ENCODE assay signal across 2 cellular contexts in the genomic region with DNA sequence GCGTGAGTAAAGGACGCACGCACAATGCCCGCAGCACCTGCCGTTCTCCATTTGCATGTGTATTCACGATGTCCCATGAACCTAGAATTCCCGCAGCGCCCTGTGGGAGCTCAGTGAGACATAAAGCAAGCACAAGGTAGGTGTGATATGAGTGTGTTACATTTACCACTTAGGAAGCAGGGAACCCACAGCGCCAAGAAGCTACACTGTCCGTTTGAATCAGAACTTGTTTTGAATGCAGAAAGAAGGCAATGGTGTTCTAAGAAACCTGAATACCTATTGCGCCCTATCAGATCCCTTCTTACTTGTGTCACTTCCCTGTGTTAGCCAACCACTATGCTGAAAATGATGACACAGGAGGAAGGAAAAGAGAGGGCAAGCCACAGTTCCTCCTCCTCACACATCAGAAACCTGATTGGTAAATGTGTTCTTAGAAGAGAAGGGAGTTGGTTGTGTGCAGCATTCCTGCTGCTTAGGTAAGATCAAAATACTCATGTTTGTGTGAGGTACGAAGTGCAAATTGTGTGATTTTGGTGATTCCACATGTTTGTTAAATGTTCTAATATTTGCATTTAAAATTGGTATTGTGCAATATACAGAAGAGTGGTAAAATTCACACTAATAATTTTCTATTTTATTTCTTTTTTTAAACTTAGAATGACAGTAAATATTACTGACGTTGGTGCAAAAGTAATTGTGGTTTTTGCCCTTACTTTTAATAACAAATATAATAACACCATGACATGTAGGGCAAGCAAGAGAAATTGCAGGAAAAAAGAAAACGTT.
TF ChIP-seq lines count a peak whose summit lies in the region.

No MANE protein-coding gene starts in this region.

TF ChIP-seq in IMR-90, 13 proteins besides CTCF, POLR2A, EP300 and RAD21:
- no peak for TF ChIP-seq MAZ (IDR thresholded peaks at IDR 0.05; ENCODE audit: borderline replicate concordance, low read depth, low read length)
- peak; percentile 77 for TF ChIP-seq CEBPB (IDR thresholded peaks at IDR 0.05; ENCODE audit: low read depth, low read length)

TF ChIP-seq in GM12878, 131 proteins besides CTCF, POLR2A, EP300 and RAD21 (continues in another document):
- TF ChIP-seq, protein P1, sequence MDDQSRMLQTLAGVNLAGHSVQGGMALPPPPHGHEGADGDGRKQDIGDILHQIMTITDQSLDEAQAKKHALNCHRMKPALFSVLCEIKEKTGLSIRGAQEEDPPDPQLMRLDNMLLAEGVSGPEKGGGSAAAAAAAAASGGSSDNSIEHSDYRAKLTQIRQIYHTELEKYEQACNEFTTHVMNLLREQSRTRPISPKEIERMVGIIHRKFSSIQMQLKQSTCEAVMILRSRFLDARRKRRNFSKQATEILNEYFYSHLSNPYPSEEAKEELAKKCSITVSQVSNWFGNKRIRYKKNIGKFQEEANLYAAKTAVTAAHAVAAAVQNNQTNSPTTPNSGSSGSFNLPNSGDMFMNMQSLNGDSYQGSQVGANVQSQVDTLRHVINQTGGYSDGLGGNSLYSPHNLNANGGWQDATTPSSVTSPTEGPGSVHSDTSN (IDR thresholded peaks at IDR 0.05; ENCODE audit: insufficient replicate concordance, low read depth, low read length) = no peak
- TF ChIP-seq BMI1 (IDR thresholded peaks at IDR 0.05; ENCODE audit: borderline replicate concordance) (no peak), IKZF2 (IDR thresholded peaks at IDR 0.05) (0 out of 4 replicates have a peak, but pooled peaks of 1 of the 2 experiments have one; percentile 14), YY1 (IDR thresholded peaks at IDR 0.05; ENCODE audit: low read depth, low read length) (no peak), SMC3 (IDR thresholded peaks at IDR 0.05; ENCODE audit: borderline replicate concordance, low read length) (no peak), CREM (IDR thresholded peaks at IDR 0.05; ENCODE audit: low read depth) (no peak), ZBED1 (IDR thresholded peaks at IDR 0.05; ENCODE audit: borderline replicate concordance) (no peak), JUNB (IDR thresholded peaks at IDR 0.05) (no peak), ATF7 (IDR thresholded peaks at IDR 0.05; ENCODE audit: low read depth) (no peak), NRF1 (conservative IDR thresholded peaks at IDR 0.05; ENCODE audit: low read depth, low read length) (no peak), HCFC1 (IDR thresholded peaks at IDR 0.05; ENCODE audit: low read length) (no peak), CREB1 (IDR thresholded peaks at IDR 0.05; ENCODE audit: low read depth) (no peak), HDGF (IDR thresholded peaks at IDR 0.05) (no peak), SUPT20H (IDR thresholded peaks at IDR 0.05; ENCODE audit: borderline replicate concordance, control insufficient read depth, low read depth, low read length) (no peak), IKZF1 (conservative IDR thresholded peaks at IDR 0.05) (peak; percentile 55), MTA2 (IDR thresholded peaks at IDR 0.05; ENCODE audit: low read depth) (no peak), ZNF274 (IDR thresholded peaks at IDR 0.05; ENCODE audit: insufficient read depth, insufficient read length) (no peak), BRCA1 (IDR thresholded peaks at IDR 0.05; ENCODE audit: low read depth, low read length) (no peak), EGR1 (IDR thresholded peaks at IDR 0.05; ENCODE audit: borderline replicate concordance in 1 of 2, low read depth in 2 of 2, low read length in 2 of 2) (no peak), TCF12 (IDR thresholded peaks at IDR 0.05; ENCODE audit: low read depth, low read length) (0 out of 2 replicates have a peak, but pooled peaks have one; percentile 12), PAX5 (IDR thresholded peaks at IDR 0.05; ENCODE audit: borderline replicate concordance, low read depth, low read length) (no peak), TBL1XR1 (IDR thresholded peaks at IDR 0.05; ENCODE audit: low read depth, low read length) (no peak), MYB (IDR thresholded peaks at IDR 0.05; ENCODE audit: borderline replicate concordance, low read depth, low read length) (no peak), CHD1 (IDR thresholded peaks at IDR 0.05; ENCODE audit: low read depth, low read length) (no peak), ESRRA (IDR thresholded peaks at IDR 0.05; ENCODE audit: low read length) (no peak), ETV6 (conservative IDR thresholded peaks at IDR 0.05 in 1 of 2, IDR thresholded peaks at IDR 0.05 in 1 of 2; ENCODE audit: borderline replicate concordance in 1 of 2, low read depth in 1 of 2) (peak in 1 of 2 experiments; percentile 45; a peak in 1 of 4 replicates), DPF2 (IDR thresholded peaks at IDR 0.05) (0 out of 2 replicates have a peak, but pooled peaks have one; percentile 30), BHLHE40 (IDR thresholded peaks at IDR 0.05; ENCODE audit: borderline replicate concordance in 1 of 2, low read depth in 2 of 2, low read length in 1 of 2) (peak; percentile 20 to 23; a peak in 1 of 4 replicates)
- TF ChIP-seq, protein P2, sequence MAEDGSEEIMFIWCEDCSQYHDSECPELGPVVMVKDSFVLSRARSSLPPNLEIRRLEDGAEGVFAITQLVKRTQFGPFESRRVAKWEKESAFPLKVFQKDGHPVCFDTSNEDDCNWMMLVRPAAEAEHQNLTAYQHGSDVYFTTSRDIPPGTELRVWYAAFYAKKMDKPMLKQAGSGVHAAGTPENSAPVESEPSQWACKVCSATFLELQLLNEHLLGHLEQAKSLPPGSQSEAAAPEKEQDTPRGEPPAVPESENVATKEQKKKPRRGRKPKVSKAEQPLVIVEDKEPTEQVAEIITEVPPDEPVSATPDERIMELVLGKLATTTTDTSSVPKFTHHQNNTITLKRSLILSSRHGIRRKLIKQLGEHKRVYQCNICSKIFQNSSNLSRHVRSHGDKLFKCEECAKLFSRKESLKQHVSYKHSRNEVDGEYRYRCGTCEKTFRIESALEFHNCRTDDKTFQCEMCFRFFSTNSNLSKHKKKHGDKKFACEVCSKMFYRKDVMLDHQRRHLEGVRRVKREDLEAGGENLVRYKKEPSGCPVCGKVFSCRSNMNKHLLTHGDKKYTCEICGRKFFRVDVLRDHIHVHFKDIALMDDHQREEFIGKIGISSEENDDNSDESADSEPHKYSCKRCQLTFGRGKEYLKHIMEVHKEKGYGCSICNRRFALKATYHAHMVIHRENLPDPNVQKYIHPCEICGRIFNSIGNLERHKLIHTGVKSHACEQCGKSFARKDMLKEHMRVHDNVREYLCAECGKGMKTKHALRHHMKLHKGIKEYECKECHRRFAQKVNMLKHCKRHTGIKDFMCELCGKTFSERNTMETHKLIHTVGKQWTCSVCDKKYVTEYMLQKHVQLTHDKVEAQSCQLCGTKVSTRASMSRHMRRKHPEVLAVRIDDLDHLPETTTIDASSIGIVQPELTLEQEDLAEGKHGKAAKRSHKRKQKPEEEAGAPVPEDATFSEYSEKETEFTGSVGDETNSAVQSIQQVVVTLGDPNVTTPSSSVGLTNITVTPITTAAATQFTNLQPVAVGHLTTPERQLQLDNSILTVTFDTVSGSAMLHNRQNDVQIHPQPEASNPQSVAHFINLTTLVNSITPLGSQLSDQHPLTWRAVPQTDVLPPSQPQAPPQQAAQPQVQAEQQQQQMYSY (CRISPR knock-in tag; IDR thresholded peaks at IDR 0.05) = no peak
- TF ChIP-seq, protein P3, sequence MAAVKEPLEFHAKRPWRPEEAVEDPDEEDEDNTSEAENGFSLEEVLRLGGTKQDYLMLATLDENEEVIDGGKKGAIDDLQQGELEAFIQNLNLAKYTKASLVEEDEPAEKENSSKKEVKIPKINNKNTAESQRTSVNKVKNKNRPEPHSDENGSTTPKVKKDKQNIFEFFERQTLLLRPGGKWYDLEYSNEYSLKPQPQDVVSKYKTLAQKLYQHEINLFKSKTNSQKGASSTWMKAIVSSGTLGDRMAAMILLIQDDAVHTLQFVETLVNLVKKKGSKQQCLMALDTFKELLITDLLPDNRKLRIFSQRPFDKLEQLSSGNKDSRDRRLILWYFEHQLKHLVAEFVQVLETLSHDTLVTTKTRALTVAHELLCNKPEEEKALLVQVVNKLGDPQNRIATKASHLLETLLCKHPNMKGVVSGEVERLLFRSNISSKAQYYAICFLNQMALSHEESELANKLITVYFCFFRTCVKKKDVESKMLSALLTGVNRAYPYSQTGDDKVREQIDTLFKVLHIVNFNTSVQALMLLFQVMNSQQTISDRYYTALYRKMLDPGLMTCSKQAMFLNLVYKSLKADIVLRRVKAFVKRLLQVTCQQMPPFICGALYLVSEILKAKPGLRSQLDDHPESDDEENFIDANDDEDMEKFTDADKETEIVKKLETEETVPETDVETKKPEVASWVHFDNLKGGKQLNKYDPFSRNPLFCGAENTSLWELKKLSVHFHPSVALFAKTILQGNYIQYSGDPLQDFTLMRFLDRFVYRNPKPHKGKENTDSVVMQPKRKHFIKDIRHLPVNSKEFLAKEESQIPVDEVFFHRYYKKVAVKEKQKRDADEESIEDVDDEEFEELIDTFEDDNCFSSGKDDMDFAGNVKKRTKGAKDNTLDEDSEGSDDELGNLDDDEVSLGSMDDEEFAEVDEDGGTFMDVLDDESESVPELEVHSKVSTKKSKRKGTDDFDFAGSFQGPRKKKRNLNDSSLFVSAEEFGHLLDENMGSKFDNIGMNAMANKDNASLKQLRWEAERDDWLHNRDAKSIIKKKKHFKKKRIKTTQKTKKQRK (IDR thresholded peaks at IDR 0.05; ENCODE audit: low read depth, low read length) = no peak
- TF ChIP-seq, protein P4, sequence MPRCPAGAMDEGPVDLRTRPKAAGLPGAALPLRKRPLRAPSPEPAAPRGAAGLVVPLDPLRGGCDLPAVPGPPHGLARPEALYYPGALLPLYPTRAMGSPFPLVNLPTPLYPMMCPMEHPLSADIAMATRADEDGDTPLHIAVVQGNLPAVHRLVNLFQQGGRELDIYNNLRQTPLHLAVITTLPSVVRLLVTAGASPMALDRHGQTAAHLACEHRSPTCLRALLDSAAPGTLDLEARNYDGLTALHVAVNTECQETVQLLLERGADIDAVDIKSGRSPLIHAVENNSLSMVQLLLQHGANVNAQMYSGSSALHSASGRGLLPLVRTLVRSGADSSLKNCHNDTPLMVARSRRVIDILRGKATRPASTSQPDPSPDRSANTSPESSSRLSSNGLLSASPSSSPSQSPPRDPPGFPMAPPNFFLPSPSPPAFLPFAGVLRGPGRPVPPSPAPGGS (IDR thresholded peaks at IDR 0.05; ENCODE audit: borderline replicate concordance, insufficient read depth, low read depth, low read length, poor library complexity, severe bottlenecking) = no peak
- TF ChIP-seq, protein P5, sequence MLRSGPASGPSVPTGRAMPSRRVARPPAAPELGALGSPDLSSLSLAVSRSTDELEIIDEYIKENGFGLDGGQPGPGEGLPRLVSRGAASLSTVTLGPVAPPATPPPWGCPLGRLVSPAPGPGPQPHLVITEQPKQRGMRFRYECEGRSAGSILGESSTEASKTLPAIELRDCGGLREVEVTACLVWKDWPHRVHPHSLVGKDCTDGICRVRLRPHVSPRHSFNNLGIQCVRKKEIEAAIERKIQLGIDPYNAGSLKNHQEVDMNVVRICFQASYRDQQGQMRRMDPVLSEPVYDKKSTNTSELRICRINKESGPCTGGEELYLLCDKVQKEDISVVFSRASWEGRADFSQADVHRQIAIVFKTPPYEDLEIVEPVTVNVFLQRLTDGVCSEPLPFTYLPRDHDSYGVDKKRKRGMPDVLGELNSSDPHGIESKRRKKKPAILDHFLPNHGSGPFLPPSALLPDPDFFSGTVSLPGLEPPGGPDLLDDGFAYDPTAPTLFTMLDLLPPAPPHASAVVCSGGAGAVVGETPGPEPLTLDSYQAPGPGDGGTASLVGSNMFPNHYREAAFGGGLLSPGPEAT (IDR thresholded peaks at IDR 0.05; ENCODE audit: low read depth) = no peak
- TF ChIP-seq, protein P6, sequence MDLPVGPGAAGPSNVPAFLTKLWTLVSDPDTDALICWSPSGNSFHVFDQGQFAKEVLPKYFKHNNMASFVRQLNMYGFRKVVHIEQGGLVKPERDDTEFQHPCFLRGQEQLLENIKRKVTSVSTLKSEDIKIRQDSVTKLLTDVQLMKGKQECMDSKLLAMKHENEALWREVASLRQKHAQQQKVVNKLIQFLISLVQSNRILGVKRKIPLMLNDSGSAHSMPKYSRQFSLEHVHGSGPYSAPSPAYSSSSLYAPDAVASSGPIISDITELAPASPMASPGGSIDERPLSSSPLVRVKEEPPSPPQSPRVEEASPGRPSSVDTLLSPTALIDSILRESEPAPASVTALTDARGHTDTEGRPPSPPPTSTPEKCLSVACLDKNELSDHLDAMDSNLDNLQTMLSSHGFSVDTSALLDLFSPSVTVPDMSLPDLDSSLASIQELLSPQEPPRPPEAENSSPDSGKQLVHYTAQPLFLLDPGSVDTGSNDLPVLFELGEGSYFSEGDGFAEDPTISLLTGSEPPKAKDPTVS (IDR thresholded peaks at IDR 0.05; ENCODE audit: low read depth, low read length) = no peak
- TF ChIP-seq, protein P7, sequence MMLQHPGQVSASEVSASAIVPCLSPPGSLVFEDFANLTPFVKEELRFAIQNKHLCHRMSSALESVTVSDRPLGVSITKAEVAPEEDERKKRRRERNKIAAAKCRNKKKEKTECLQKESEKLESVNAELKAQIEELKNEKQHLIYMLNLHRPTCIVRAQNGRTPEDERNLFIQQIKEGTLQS (IDR thresholded peaks at IDR 0.05; ENCODE audit: borderline replicate concordance, extremely low read depth, low read depth, low read length) = no peak
- TF ChIP-seq, protein P8, sequence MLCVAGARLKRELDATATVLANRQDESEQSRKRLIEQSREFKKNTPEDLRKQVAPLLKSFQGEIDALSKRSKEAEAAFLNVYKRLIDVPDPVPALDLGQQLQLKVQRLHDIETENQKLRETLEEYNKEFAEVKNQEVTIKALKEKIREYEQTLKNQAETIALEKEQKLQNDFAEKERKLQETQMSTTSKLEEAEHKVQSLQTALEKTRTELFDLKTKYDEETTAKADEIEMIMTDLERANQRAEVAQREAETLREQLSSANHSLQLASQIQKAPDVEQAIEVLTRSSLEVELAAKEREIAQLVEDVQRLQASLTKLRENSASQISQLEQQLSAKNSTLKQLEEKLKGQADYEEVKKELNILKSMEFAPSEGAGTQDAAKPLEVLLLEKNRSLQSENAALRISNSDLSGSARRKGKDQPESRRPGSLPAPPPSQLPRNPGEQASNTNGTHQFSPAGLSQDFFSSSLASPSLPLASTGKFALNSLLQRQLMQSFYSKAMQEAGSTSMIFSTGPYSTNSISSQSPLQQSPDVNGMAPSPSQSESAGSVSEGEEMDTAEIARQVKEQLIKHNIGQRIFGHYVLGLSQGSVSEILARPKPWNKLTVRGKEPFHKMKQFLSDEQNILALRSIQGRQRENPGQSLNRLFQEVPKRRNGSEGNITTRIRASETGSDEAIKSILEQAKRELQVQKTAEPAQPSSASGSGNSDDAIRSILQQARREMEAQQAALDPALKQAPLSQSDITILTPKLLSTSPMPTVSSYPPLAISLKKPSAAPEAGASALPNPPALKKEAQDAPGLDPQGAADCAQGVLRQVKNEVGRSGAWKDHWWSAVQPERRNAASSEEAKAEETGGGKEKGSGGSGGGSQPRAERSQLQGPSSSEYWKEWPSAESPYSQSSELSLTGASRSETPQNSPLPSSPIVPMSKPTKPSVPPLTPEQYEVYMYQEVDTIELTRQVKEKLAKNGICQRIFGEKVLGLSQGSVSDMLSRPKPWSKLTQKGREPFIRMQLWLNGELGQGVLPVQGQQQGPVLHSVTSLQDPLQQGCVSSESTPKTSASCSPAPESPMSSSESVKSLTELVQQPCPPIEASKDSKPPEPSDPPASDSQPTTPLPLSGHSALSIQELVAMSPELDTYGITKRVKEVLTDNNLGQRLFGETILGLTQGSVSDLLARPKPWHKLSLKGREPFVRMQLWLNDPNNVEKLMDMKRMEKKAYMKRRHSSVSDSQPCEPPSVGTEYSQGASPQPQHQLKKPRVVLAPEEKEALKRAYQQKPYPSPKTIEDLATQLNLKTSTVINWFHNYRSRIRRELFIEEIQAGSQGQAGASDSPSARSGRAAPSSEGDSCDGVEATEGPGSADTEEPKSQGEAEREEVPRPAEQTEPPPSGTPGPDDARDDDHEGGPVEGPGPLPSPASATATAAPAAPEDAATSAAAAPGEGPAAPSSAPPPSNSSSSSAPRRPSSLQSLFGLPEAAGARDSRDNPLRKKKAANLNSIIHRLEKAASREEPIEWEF (IDR thresholded peaks at IDR 0.05; ENCODE audit: insufficient replicate concordance, low read depth, low read length) = no peak
